Comparison of ENCODE assay signal across 1 cellular context in the genomic region with DNA sequence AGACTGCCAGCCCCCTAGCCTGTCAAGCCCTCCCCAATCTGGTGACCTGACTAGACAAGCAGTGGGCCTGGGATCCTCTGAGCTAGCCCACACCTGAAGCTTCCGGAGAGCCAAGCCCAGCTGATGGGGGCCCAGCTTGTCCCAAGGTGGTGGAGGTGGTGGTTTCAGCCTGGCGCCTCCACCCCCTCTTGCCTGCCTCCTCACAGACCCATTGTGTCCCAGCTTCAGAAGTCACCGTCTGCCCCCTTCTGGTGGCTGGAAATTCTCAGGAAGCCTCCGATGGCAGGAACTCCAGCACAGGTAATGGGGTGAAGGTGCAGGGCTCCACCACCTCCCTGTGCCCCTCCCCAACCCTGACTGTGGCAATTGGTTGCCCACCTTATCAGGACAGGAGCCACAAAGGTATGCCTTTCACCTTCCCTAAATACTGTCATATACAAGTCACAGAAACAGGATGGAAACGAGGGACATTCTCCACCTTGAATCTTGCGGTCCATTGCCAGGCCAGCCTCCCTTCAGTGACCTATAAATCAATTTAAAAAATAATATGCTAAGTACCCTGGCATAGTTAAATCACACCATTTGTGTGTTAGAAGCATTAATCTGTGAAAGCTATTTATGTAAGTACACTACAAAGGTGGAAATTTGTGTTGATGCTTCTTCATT.
TF ChIP-seq lines count a peak whose summit lies in the region.

No MANE protein-coding gene starts in this region.

TF ChIP-seq in HepG2, 621 proteins besides CTCF, POLR2A, EP300 and RAD21 (continued from another document):
- TF ChIP-seq SALL1 (CRISPR knock-in tag; IDR thresholded peaks at IDR 0.05) (peak; percentile 19; the same call in 1 of the 2 replicates), SMC3 (IDR thresholded peaks at IDR 0.05; ENCODE audit: low read length) (peak; percentile 82), CBX5 (CRISPR knock-in tag; IDR thresholded peaks at IDR 0.05; ENCODE audit: borderline replicate concordance) (peak; percentile 62; the same call in 1 of the 2 replicates), BRD4 (CRISPR knock-in tag; IDR thresholded peaks at IDR 0.05) (no peak), ZFY (CRISPR knock-in tag; IDR thresholded peaks at IDR 0.05) (0 out of 2 replicates have a peak, but pooled peaks have one; percentile 27), IKZF1 (IDR thresholded peaks at IDR 0.05) (no peak), MZF1 (CRISPR knock-in tag; IDR thresholded peaks at IDR 0.05; ENCODE audit: borderline replicate concordance) (no peak), NFYC (CRISPR knock-in tag; IDR thresholded peaks at IDR 0.05) (no peak)
- TF ChIP-seq, protein P1, sequence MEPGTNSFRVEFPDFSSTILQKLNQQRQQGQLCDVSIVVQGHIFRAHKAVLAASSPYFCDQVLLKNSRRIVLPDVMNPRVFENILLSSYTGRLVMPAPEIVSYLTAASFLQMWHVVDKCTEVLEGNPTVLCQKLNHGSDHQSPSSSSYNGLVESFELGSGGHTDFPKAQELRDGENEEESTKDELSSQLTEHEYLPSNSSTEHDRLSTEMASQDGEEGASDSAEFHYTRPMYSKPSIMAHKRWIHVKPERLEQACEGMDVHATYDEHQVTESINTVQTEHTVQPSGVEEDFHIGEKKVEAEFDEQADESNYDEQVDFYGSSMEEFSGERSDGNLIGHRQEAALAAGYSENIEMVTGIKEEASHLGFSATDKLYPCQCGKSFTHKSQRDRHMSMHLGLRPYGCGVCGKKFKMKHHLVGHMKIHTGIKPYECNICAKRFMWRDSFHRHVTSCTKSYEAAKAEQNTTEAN (CRISPR knock-in tag; conservative IDR thresholded peaks at IDR 0.05) = no peak
- TF ChIP-seq, protein P2, sequence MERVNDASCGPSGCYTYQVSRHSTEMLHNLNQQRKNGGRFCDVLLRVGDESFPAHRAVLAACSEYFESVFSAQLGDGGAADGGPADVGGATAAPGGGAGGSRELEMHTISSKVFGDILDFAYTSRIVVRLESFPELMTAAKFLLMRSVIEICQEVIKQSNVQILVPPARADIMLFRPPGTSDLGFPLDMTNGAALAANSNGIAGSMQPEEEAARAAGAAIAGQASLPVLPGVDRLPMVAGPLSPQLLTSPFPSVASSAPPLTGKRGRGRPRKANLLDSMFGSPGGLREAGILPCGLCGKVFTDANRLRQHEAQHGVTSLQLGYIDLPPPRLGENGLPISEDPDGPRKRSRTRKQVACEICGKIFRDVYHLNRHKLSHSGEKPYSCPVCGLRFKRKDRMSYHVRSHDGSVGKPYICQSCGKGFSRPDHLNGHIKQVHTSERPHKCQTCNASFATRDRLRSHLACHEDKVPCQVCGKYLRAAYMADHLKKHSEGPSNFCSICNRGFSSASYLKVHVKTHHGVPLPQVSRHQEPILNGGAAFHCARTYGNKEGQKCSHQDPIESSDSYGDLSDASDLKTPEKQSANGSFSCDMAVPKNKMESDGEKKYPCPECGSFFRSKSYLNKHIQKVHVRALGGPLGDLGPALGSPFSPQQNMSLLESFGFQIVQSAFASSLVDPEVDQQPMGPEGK (CRISPR knock-in tag; IDR thresholded peaks at IDR 0.05) = 0 out of 2 replicates have a peak, but pooled peaks have one; percentile 35
- TF ChIP-seq, protein P3, sequence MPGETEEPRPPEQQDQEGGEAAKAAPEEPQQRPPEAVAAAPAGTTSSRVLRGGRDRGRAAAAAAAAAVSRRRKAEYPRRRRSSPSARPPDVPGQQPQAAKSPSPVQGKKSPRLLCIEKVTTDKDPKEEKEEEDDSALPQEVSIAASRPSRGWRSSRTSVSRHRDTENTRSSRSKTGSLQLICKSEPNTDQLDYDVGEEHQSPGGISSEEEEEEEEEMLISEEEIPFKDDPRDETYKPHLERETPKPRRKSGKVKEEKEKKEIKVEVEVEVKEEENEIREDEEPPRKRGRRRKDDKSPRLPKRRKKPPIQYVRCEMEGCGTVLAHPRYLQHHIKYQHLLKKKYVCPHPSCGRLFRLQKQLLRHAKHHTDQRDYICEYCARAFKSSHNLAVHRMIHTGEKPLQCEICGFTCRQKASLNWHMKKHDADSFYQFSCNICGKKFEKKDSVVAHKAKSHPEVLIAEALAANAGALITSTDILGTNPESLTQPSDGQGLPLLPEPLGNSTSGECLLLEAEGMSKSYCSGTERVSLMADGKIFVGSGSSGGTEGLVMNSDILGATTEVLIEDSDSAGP (CRISPR knock-in tag; IDR thresholded peaks at IDR 0.05; ENCODE audit: borderline replicate concordance) = peak; percentile 23; the same call in 1 of the 2 replicates
